Comparison of ENCODE assay signal across 1 cellular context in the genomic region with DNA sequence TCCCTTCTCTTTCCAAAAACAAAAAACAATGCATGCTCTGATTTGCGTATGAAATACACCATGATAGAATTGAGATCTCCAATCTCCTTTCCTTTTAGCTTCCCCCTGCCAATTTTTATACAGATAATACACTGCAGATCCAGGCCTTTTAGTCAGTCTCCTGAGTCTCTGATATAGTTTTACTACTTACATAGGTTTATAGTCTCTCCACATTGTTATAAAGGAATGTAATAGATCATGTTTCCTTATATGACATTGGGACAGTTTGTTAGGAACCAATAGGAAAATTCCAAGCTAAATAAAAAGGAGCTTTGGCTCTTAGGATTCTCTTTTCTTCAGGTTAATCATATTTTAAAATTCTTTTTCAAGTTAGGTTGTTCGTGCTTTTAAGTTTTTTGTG.
A peak's percentile ranks its signal among the peaks of the same experiment; 100 is the strongest.
TF ChIP-seq lines count a peak whose summit lies in the region.

No MANE protein-coding gene starts in this region.

TF ChIP-seq in HEK293T, 16 proteins besides CTCF, POLR2A, EP300 and RAD21 (continued from another document):
- TF ChIP-seq, protein P1, sequence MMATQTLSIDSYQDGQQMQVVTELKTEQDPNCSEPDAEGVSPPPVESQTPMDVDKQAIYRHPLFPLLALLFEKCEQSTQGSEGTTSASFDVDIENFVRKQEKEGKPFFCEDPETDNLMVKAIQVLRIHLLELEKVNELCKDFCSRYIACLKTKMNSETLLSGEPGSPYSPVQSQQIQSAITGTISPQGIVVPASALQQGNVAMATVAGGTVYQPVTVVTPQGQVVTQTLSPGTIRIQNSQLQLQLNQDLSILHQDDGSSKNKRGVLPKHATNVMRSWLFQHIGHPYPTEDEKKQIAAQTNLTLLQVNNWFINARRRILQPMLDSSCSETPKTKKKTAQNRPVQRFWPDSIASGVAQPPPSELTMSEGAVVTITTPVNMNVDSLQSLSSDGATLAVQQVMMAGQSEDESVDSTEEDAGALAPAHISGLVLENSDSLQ (IDR thresholded peaks at IDR 0.05): peak; percentile 53; the same call in 1 of the 2 replicates
- TF ChIP-seq FOXK2 (IDR thresholded peaks at IDR 0.05): no peak
- TF ChIP-seq LEF1 (IDR thresholded peaks at IDR 0.05; ENCODE audit: borderline replicate concordance): no peak
- TF ChIP-seq HDGF (IDR thresholded peaks at IDR 0.05; ENCODE audit: borderline replicate concordance): no peak
